ENCODE assay signal across 34 cellular contexts in the genomic region with DNA sequence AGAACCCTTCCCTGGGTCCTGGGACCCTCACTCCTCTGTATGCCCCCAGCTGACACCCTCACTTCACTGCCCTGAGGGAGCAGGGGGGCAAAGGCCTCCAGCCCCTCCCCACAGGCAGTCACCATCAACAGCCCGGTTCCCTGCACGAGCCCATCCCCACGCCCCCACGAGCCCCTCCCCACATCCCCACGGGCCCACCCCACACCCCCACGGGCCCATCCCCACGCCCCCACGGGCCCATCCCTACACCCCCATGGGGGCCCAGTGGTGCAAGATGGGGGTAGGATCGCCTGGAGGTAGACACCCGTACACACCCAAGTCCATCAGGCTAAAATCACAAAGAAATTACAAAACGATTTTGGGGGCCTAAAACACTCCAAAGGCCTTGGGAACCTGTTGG. TPM values are rescaled to one million over a fixed set of nuclear protein-coding genes. Genes with fewer than 3 reads are reported as not detected.
"Had no signal": no experiment of that assay in that cellular context is flagged by ENCODE, and none has a peak within 500 bp of the region (broad histone marks: within the 10 kb centered on the region; RNA-seq: fewer than 3 reads in every experiment).

No MANE protein-coding gene starts in this region.

- H3K4me1 Mint-ChIP-seq: activated CD4-positive, alpha-beta T cell treated with anti-CD3 and anti-CD28 coated beads for 36 hours; activated CD4-positive, alpha-beta T cell treated with anti-CD3 and anti-CD28 coated beads, Interleukin-2, amount 10 ng/mL, durations not matched to agents 24 days and 14 days; activated CD8-positive, alpha-beta memory T cell treated with anti-CD3 and anti-CD28 coated beads, Interleukin-2, amount 10 ng/mL, durations not matched to agents 7 days and 5 days; activated naive CD4-positive, alpha-beta T cell treated with anti-CD3 and anti-CD28 coated beads, Interleukin-2, amount 50 U/mL, for 24 hours; activated naive CD8-positive, alpha-beta T cell treated with anti-CD3 and anti-CD28 coated beads for 36 hours; activated naive CD8-positive, alpha-beta T cell treated with anti-CD3 and anti-CD28 coated beads, Interleukin-2, amount 50 U/mL, for 24 hours; brain had no signal

- H3K27ac Mint-ChIP-seq: activated CD4-positive, alpha-beta memory T cell treated with anti-CD3 and anti-CD28 coated beads for 36 hours; activated CD4-positive, alpha-beta T cell treated with anti-CD3 and anti-CD28 coated beads for 36 hours; activated CD4-positive, alpha-beta T cell treated with anti-CD3 and anti-CD28 coated beads, Interleukin-2, amount 10 ng/mL, durations not matched to agents 24 days and 14 days; activated CD8-positive, alpha-beta memory T cell treated with anti-CD3 and anti-CD28 coated beads, Interleukin-2, amount 10 ng/mL, durations not matched to agents 7 days and 5 days; activated CD8-positive, alpha-beta T cell treated with anti-CD3 and anti-CD28 coated beads, Interleukin-2, amount 10 ng/mL, durations not matched to agents 7 days and 5 days; activated naive CD4-positive, alpha-beta T cell treated with anti-CD3 and anti-CD28 coated beads for 36 hours; activated naive CD4-positive, alpha-beta T cell treated with anti-CD3 and anti-CD28 coated beads, Interleukin-2, amount 50 U/mL, for 24 hours; activated naive CD8-positive, alpha-beta T cell treated with anti-CD3 and anti-CD28 coated beads for 36 hours; activated naive CD8-positive, alpha-beta T cell treated with anti-CD3 and anti-CD28 coated beads, Interleukin-2, amount 50 U/mL, for 24 hours; activated T-helper 1 cell treated with anti-CD3 and anti-CD28 coated beads, Interleukin-12 subunit alpha, Interleukin-12 subunit beta, Interleukin-2, Interleukin-4 antibody, amounts not matched to agents 30 ng/mL and 10 ng/mL and 1 ng/mL, durations not matched to agents 14 hours and 24 hours and 36 hours; activated T-helper 2 cell treated with anti-CD3 and anti-CD28 coated beads, Interferon-gamma antibody, Interleukin-2, Interleukin-4, amounts not matched to agents 10 μg/mL and 5 μg/mL and 100 μg/mL, durations not matched to agents 14 hours and 24 hours and 36 hours; brain had no signal

- H3K4me1 ChIP-seq: adrenal gland, ascending aorta, breast epithelium, colonic mucosa, esophagus squamous epithelium, gastroesophageal sphincter had no signal

- H3K4me3 Mint-ChIP-seq: activated CD4-positive, alpha-beta memory T cell treated with anti-CD3 and anti-CD28 coated beads for 36 hours; activated CD4-positive, alpha-beta T cell treated with anti-CD3 and anti-CD28 coated beads for 36 hours; activated CD4-positive, alpha-beta T cell treated with anti-CD3 and anti-CD28 coated beads, Interleukin-2, amount 10 ng/mL, durations not matched to agents 24 days and 14 days; activated CD8-positive, alpha-beta memory T cell treated with anti-CD3 and anti-CD28 coated beads, Interleukin-2, amount 10 ng/mL, durations not matched to agents 7 days and 5 days; activated CD8-positive, alpha-beta T cell treated with anti-CD3 and anti-CD28 coated beads, Interleukin-2, amount 10 ng/mL, durations not matched to agents 7 days and 5 days; activated naive CD4-positive, alpha-beta T cell treated with anti-CD3 and anti-CD28 coated beads for 36 hours; activated naive CD4-positive, alpha-beta T cell treated with anti-CD3 and anti-CD28 coated beads, Interleukin-2, amount 50 U/mL, for 24 hours; activated naive CD8-positive, alpha-beta T cell treated with anti-CD3 and anti-CD28 coated beads for 36 hours; activated naive CD8-positive, alpha-beta T cell treated with anti-CD3 and anti-CD28 coated beads, Interleukin-2, amount 50 U/mL, for 24 hours; activated T-cell treated with anti-CD3 and anti-CD28 coated beads, Interleukin-2, amount 50 U/mL, for 4 hours; activated T-helper 1 cell treated with anti-CD3 and anti-CD28 coated beads, Interleukin-12 subunit alpha, Interleukin-12 subunit beta, Interleukin-2, Interleukin-4 antibody, amounts not matched to agents 30 ng/mL and 10 ng/mL and 1 ng/mL, durations not matched to agents 14 hours and 24 hours and 36 hours; brain had no signal

- DNase-seq: activated CD4-positive, alpha-beta memory T cell treated with anti-CD3 and anti-CD28 coated beads for 36 hours; activated CD4-positive, alpha-beta T cell treated with anti-CD3 and anti-CD28 coated beads for 36 hours; activated CD4-positive, alpha-beta T cell treated with anti-CD3 and anti-CD28 coated beads, Interleukin-2, amount 10 ng/mL, durations not matched to agents 24 days and 14 days; activated CD4-positive, CD25-positive, alpha-beta regulatory T cell; activated CD4-positive, CD25-positive, alpha-beta regulatory T cell treated with anti-CD3 and anti-CD28 coated beads, Interleukin-2, amount 50 U/mL, for 72 hours; activated CD8-positive, alpha-beta memory T cell treated with anti-CD3 and anti-CD28 coated beads, Interleukin-2, amount 10 ng/mL, durations not matched to agents 7 days and 5 days; activated CD8-positive, alpha-beta T cell treated with anti-CD3 and anti-CD28 coated beads, Interleukin-2, amount 10 ng/mL, durations not matched to agents 7 days and 5 days; activated effector memory CD4-positive, alpha-beta T cell treated with anti-CD3 and anti-CD28 coated beads, Interleukin-2, amount 50 U/mL, for 16 hours; activated naive CD4-positive, alpha-beta T cell treated with anti-CD3 and anti-CD28 coated beads for 36 hours; activated naive CD8-positive, alpha-beta T cell treated with anti-CD3 and anti-CD28 coated beads for 36 hours; activated naive CD8-positive, alpha-beta T cell treated with anti-CD3 and anti-CD28 coated beads, Interleukin-2, amount 50 U/mL, for 24 hours; activated T-cell treated with anti-CD3 and anti-CD28 coated beads, Interleukin-2, amount 50 U/mL, for 4 hours; adrenal gland; amygdala; central memory CD4-positive, alpha-beta T cell; cerebellar nuclear complex; colonic mucosa; effector CD8-positive, alpha-beta T cell; esophagus squamous epithelium; foreskin melanocyte; T-helper 2 cell had no signal

- H3K9me3 Mint-ChIP-seq: activated naive CD4-positive, alpha-beta T cell treated with anti-CD3 and anti-CD28 coated beads, Interleukin-2, amount 50 U/mL, for 24 hours had no signal

- ATAC-seq: activated CD4-positive, alpha-beta T cell treated with anti-CD3 and anti-CD28 coated beads for 36 hours; activated CD8-positive, alpha-beta memory T cell treated with anti-CD3 and anti-CD28 coated beads, Interleukin-2, amount 10 ng/mL, durations not matched to agents 7 days and 5 days; activated CD8-positive, alpha-beta T cell treated with anti-CD3 and anti-CD28 coated beads, Interleukin-2, amount 10 ng/mL, durations not matched to agents 7 days and 5 days; activated naive CD8-positive, alpha-beta T cell treated with anti-CD3 and anti-CD28 coated beads, Interleukin-2, amount 50 U/mL, for 24 hours; activated T-cell treated with anti-CD3 and anti-CD28 coated beads, Interleukin-2, amount 50 U/mL, for 4 hours; gastroesophageal sphincter had no signal

- H3K9me3 ChIP-seq: adrenal gland, ascending aorta, breast epithelium, colonic mucosa, esophagus squamous epithelium, gastroesophageal sphincter had no signal

- H3K4me3 ChIP-seq: adrenal gland, ascending aorta, breast epithelium, cardiac muscle cell, colonic mucosa, esophagus squamous epithelium, gastroesophageal sphincter had no signal

- H3K36me3 ChIP-seq: colonic mucosa had no signal

- H3K27ac ChIP-seq: adrenal gland, ascending aorta, breast epithelium, cardiac muscle cell, colonic mucosa, epithelial cell of prostate, esophagus squamous epithelium, gastroesophageal sphincter had no signal

- FAIRE-seq: endometrium, endothelial cell of umbilical vein had no signal

- H3K27me3 Mint-ChIP-seq: activated CD4-positive, alpha-beta memory T cell treated with anti-CD3 and anti-CD28 coated beads for 36 hours; activated CD4-positive, alpha-beta T cell treated with anti-CD3 and anti-CD28 coated beads for 36 hours; activated CD4-positive, alpha-beta T cell treated with anti-CD3 and anti-CD28 coated beads, Interleukin-2, amount 10 ng/mL, durations not matched to agents 24 days and 14 days; activated CD8-positive, alpha-beta memory T cell treated with anti-CD3 and anti-CD28 coated beads, Interleukin-2, amount 10 ng/mL, durations not matched to agents 7 days and 5 days; activated naive CD4-positive, alpha-beta T cell treated with anti-CD3 and anti-CD28 coated beads, Interleukin-2, amount 50 U/mL, for 24 hours; activated naive CD8-positive, alpha-beta T cell treated with anti-CD3 and anti-CD28 coated beads for 36 hours; activated naive CD8-positive, alpha-beta T cell treated with anti-CD3 and anti-CD28 coated beads, Interleukin-2, amount 50 U/mL, for 24 hours; brain had no signal

RNA-seq across cellular contexts. Expression of a gene that starts 53.0 kb away (rescaled TPM):
- total RNA-seq: activated CD8-positive, alpha-beta T cell treated with anti-CD3 and anti-CD28 coated beads, Interleukin-2, amount 10 ng/mL, durations not matched to agents 7 days and 5 days; fibroblast of lung; fibroblast of villous mesenchyme had no signal
